In the genomic region with DNA sequence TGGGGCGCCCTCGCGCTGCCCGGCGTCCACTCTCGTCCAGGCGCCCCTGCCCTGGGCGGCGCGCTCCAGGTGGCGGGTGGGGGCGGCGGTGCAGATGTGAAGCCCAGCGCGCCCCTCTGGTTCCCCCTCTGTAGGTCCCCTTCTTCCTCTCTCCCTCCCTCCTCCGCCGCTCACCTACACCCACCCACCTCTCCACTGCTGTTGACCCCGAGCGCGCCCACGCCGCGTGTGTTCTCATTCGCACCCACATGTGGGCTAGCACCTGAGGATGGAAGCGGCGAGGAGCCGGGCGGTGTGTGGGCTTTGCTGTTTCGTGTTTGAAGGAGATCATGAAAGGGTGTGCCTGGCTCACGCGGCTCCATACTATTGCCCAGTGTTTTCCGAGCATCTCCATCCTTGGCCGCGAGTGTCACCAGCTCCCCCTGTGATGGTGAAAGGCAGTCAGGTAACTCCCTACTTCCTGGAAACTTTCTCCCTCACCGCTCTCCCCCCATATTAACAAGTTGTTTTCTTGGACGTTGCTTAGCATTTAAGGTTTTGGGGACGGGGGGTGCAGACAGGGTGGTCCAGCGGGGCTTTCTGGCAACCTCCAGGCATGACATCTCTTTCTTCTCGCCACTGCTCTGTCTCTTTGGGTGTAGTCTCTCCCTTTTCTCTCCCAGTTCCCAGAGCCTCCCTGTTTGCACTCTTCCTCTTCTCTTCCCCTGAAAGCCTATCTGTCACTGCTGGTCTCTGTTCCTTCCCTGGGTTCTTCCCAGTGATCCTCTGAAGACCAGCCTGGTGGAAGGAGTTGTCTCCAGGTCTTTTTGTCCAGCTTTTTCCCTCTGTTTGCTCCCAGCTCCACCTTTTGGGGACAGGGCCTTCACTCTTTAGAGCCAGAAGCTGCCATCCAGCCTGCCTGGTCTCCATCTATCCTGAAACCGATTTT, we compare ENCODE assay signal across 9 cellular contexts. TPM values are rescaled to one million over a fixed set of nuclear protein-coding genes. Genes with fewer than 3 reads are reported as not detected.
DNase-seq lines count a peak whose midpoint lies in the region; ATAC-seq and TF ChIP-seq lines count a peak whose summit lies in the region.
"Had no signal": no experiment of that assay in that cellular context is flagged by ENCODE, and none has a peak within 500 bp of the region (broad histone marks: within the 10 kb centered on the region; RNA-seq: fewer than 3 reads in every experiment).

No MANE protein-coding gene starts in this region.

- H3K27ac ChIP-seq in dorsolateral prefrontal cortex = peak overlapping the region in 53 of 59 donors; percentile 15 to 95 (median 74)

- CTCF ChIA-PET in BJ (lab: Yijun Ruan, JAX) = interaction anchor here (0.9 to 4.6 kb wide), 3 partner anchors 218 to 528 kb away, joined by 3 to 25 read pairs (median 4); no protein-coding TSS in a partner anchor

- no peak for ATAC-seq in GM18870 (IDR thresholded peaks at IDR 0.05; ENCODE audit: unreplicated experiment)
- no peak for ATAC-seq in HG02973 (IDR thresholded peaks at IDR 0.05; ENCODE audit: unreplicated experiment)
- ATAC-seq in GM21786 (IDR thresholded peaks at IDR 0.05; ENCODE audit: unreplicated experiment) = no peak

- DNase-seq in BJ (ENCODE audit: low read depth) (no peak), NCI-H1105 treated with DMSO at 0.1 percent for 48 hours (lab: John Stamatoyannopoulos, UW) (peak; percentile 15), dorsolateral prefrontal cortex (peak in 6 of 10 donors; percentile 47 to 73 (median 63)), neural crest cell (ENCODE audit: low read depth, low spot score) (no peak), midbrain (lab: John Stamatoyannopoulos, UW) (no peak)

- POLR2A ChIA-PET in BJ (lab: Charles Lee) = interaction anchor here (0.5 kb wide), 1 partner anchor 443 kb away, joined by 6 read pairs; no protein-coding TSS in a partner anchor

- no peaks in the 10 kb centered on the region for H3K36me3 Mint-ChIP-seq in neural crest cell (ENCODE audit: low read depth)

- H3K36me3 ChIP-seq in BJ (ENCODE audit: control insufficient read depth, insufficient read depth, low read length) = peaks cover 3% of the 10 kb centered on the region

- peaks cover 86% of the 10 kb centered on the region for H3K27me3 Mint-ChIP-seq in neural crest cell (ENCODE audit: low read depth)

- H3K27me3 ChIP-seq in BJ (ENCODE audit: control insufficient read depth, insufficient read depth, low read length) (no peaks in the 10 kb centered on the region), dorsolateral prefrontal cortex (peaks cover 0 to 3% (median 0%) of the 10 kb centered on the region in 45 donors)

- H3K4me1 Mint-ChIP-seq in neural crest cell = peaks cover 23% of the 10 kb centered on the region

- H3K4me3 Mint-ChIP-seq in neural crest cell = peak overlapping the region; percentile 82
- H3K4me3 Mint-ChIP-seq: dendritic cell treated with granulocyte-macrophage colony-stimulating factor and Interleukin-4, amounts not matched to agents 40 ng/mL and 50 ng/mL, for 4 days had no signal

- no peaks in the 10 kb centered on the region for H3K9me3 Mint-ChIP-seq in neural crest cell
- H3K9me3 Mint-ChIP-seq: dendritic cell treated with granulocyte-macrophage colony-stimulating factor and Interleukin-4, amounts not matched to agents 40 ng/mL and 50 ng/mL, for 4 days had no signal

- H3K27ac Mint-ChIP-seq in neural crest cell (ENCODE audit: unreplicated experiment) = no peak overlapping the region
- H3K27ac Mint-ChIP-seq: dendritic cell treated with granulocyte-macrophage colony-stimulating factor and Interleukin-4, amounts not matched to agents 40 ng/mL and 50 ng/mL, for 4 days had no signal

- intact Hi-C loops in dorsolateral prefrontal cortex (cut with DNase I) = loop anchor here (5.0 kb wide), 2 partner anchors 233 to 528 kb away; no protein-coding TSS in a partner anchor

- peak overlapping the region; percentile 61 for H3K4me3 ChIP-seq in BJ (ENCODE audit: low read depth, low read length)
- H3K4me3 ChIP-seq in dorsolateral prefrontal cortex = peak overlapping the region; percentile 10 to 85 (median 70)

- TF ChIP-seq CTCF in BJ (IDR thresholded peaks at IDR 0.05; ENCODE audit: insufficient read depth, low read depth, low read length) = peak; percentile 10; the same call in 1 of the 2 replicates
- no peak for TF ChIP-seq CTCF in dorsolateral prefrontal cortex (IDR thresholded peaks at IDR 0.05 in 54 of 56, conservative IDR thresholded peaks at IDR 0.05 in 2 of 56; ENCODE audit: low read depth in 1 of 56, partially characterized antibody in 56 of 56)
- TF ChIP-seq CTCF in neural crest cell (conservative IDR thresholded peaks at IDR 0.05) = no peak

RNA-seq across cellular contexts. Expression of gene CACNA1C, which starts 1.6 kb away (rescaled TPM):
- polyA plus RNA-seq in BJ (2011; rRNA removed) = 10.2 and 14.7 TPM in 2 replicates
- polyA minus RNA-seq in BJ (2011; rRNA and poly(A)+ RNA removed) = 32.5 and 33.6 TPM in 2 replicates
- 100 to 1,000 TPM in 2 of 120 experiments, 10 to 100 TPM in 118; 25.8 to 103 (median 68.4) TPM for total RNA-seq in dorsolateral prefrontal cortex
- 1.6 and 1.9 TPM in 2 replicates for total RNA-seq in neural crest cell

RNA-seq across cellular contexts. Expression of gene DCP1B, which starts 50.1 kb away (rescaled TPM):
- polyA plus RNA-seq in BJ (2011; rRNA removed) = 25.8 and 29.1 TPM in 2 replicates
- 13.4 and 23.6 TPM in 2 replicates for polyA minus RNA-seq in BJ (2011; rRNA and poly(A)+ RNA removed)
- total RNA-seq in dorsolateral prefrontal cortex (10 to 100 TPM; 11.4 to 20.4 (median 14.9) TPM), neural crest cell (19.2 and 19.8 TPM in 2 replicates)

Comparison
In these comparisons a context has a peak if more than half of its experiments do, and no peak if none do; other contexts are left out.
1. DNase-seq: peak in NCI-H1105 treated with DMSO at 0.1 percent for 48 hours (single experiment) and dorsolateral prefrontal cortex (6 of 10); none in BJ (single experiment), neural crest cell (single experiment) and midbrain (single experiment).